8 cellular contexts compared by ENCODE assay signal in genomic region chr11:94897330-94897768, GRCh38.
DNase-seq lines count a peak whose midpoint lies in the region; TF ChIP-seq lines count a peak whose summit lies in the region.

No MANE protein-coding gene starts in this region.

- TF ChIP-seq CTCF in HFF-Myc (IDR thresholded peaks at IDR 0.05; ENCODE audit: low read depth, low read length, missing control alignments) (peak; percentile 92), osteoblast (IDR thresholded peaks at IDR 0.05; ENCODE audit: extremely low read depth, low read depth, low read length) (peak; percentile 96)

- H3K27me3 ChIP-seq in osteoblast (ENCODE audit: insufficient read depth, low read length), result no peaks in the 10 kb centered on the region

- no peak overlapping the region for H3K4me3 ChIP-seq in HFF-Myc (replicated peaks; ENCODE audit: low read depth, low read length)
- no peak overlapping the region for H3K4me3 ChIP-seq in osteoblast (ENCODE audit: insufficient read depth, low read length)

- H3K4me1 ChIP-seq in osteoblast (ENCODE audit: insufficient read depth, low read length), result peaks cover 8% of the 10 kb centered on the region

- peaks cover 2% of the 10 kb centered on the region for H3K9me3 ChIP-seq in osteoblast (ENCODE audit: low read depth, low read length)

- H3K36me3 ChIP-seq in osteoblast (ENCODE audit: insufficient read depth, low read length), result peaks cover 3% of the 10 kb centered on the region

- H3K4me2 ChIP-seq in osteoblast (ENCODE audit: insufficient read depth, low read length), result no peak overlapping the region

- DNase-seq in NCI-H748 (lab: John Stamatoyannopoulos, UW; ENCODE audit: unreplicated experiment), result peak; percentile 20
- no peak for DNase-seq in NCI-H748 treated with DMSO at 0.1 percent for 48 hours (lab: John Stamatoyannopoulos, UW)
- DNase-seq in HFF-Myc (ENCODE audit: extremely low read depth, low read depth), result peak; percentile 32
- peak; percentile 33 for DNase-seq in NCI-H2196 treated with DMSO at 0.1 percent for 48 hours (lab: John Stamatoyannopoulos, UW; ENCODE audit: unreplicated experiment)
- peak; percentile 16 for DNase-seq in activated CD4-positive, alpha-beta T cell treated with anti-CD3 and anti-CD28 coated beads, Interleukin-2, amount 50 U/mL, for 1 hour
- DNase-seq in fibroblast of the conjunctiva (ENCODE audit: low read depth), result peak; percentile 39
- DNase-seq in osteoblast (ENCODE audit: insufficient read length, low spot score, missing footprints), result no peak
- DNase-seq in cerebellar nuclear complex (lab: John Stamatoyannopoulos, UW), result no peak

- no peak overlapping the region for H3K27ac ChIP-seq in osteoblast (ENCODE audit: low read depth, low read length)

- no peaks in the 10 kb centered on the region for H4K20me1 ChIP-seq in osteoblast (ENCODE audit: insufficient read depth, low read length)

- no peaks in the 10 kb centered on the region for H3K79me2 ChIP-seq in osteoblast (ENCODE audit: insufficient read depth, low read length)

- H2AFZ ChIP-seq in osteoblast (ENCODE audit: low read length), result no peak overlapping the region

Comparison
In these comparisons a context has a peak if more than half of its experiments do, and no peak if none do; other contexts are left out.
1. DNase-seq: peak in NCI-H748 (single experiment), HFF-Myc (single experiment), NCI-H2196 treated with DMSO at 0.1 percent for 48 hours (single experiment), activated CD4-positive, alpha-beta T cell treated with anti-CD3 and anti-CD28 coated beads, Interleukin-2, amount 50 U/mL, for 1 hour (single experiment) and fibroblast of the conjunctiva (single experiment); none in NCI-H748 treated with DMSO at 0.1 percent for 48 hours (single experiment), osteoblast (single experiment) and cerebellar nuclear complex (0 of 2).